ENCODE assay signal across 8 cellular contexts in genomic region chr2:74440005-74440377, GRCh38. TPM values are rescaled to one million over a fixed set of nuclear protein-coding genes. Genes with fewer than 3 reads are reported as not detected.
DNase-seq lines count a peak whose midpoint lies in the region; ATAC-seq and TF ChIP-seq lines count a peak whose summit lies in the region.

No MANE protein-coding gene starts in this region.

- H3K27me3 ChIP-seq in SJCRH30 (no peaks in the 10 kb centered on the region), neural cell (ENCODE audit: insufficient read depth, low read depth, low read length) (peaks cover 29% of the 10 kb centered on the region)

- no peaks in the 10 kb centered on the region for H3K79me2 ChIP-seq in neural cell (replicated peaks; ENCODE audit: insufficient read depth, low read length)

- no peaks in the 10 kb centered on the region for H4K20me1 ChIP-seq in neural cell (ENCODE audit: insufficient read depth)

- no peak overlapping the region for H3K4me2 ChIP-seq in neural cell (ENCODE audit: low read length)

- H3K36me3 ChIP-seq in SJCRH30 (peaks cover 3% of the 10 kb centered on the region; the same call in 1 of the 2 replicates), neural cell (ENCODE audit: insufficient read depth, low read length) (no peaks in the 10 kb centered on the region)

- TF ChIP-seq EP300 in neural cell (conservative IDR thresholded peaks at IDR 0.05; ENCODE audit: poor library complexity, severe bottlenecking), result no peak

- H3K9me3 ChIP-seq in SJCRH30 (replicated peaks) (no peaks in the 10 kb centered on the region), neural cell (ENCODE audit: low read length) (no peaks in the 10 kb centered on the region)

- H3K4me3 ChIP-seq in SJCRH30, result peak overlapping the region; percentile 68
- peak overlapping the region; percentile 59 for H3K4me3 ChIP-seq in fibroblast of villous mesenchyme (ENCODE audit: low read depth, low read length)
- peak overlapping the region; percentile 57 for H3K4me3 ChIP-seq in neural cell (ENCODE audit: low read length)

- no peaks in the 10 kb centered on the region for H3F3A ChIP-seq in neural cell (ENCODE audit: insufficient read depth, low read length, poor library complexity, severe bottlenecking)

- TF ChIP-seq RAD21 in neural cell (conservative IDR thresholded peaks at IDR 0.05), result no peak

- no peaks in the 10 kb centered on the region for H3K9me2 ChIP-seq in neural cell (ENCODE audit: insufficient read depth, low read length)

- H3K27ac ChIP-seq in SJCRH30, result peak overlapping the region; percentile 100
- H3K27ac ChIP-seq in neural cell (ENCODE audit: low read length), result no peak overlapping the region

- ATAC-seq in esophagus mucosa (no peak), GM19452 (IDR thresholded peaks at IDR 0.05; ENCODE audit: unreplicated experiment) (no peak)

- no peak overlapping the region for H2AFZ ChIP-seq in neural cell (ENCODE audit: low read depth, low read length)

- DNase-seq in ELF-1 (ENCODE audit: low read depth, low spot score), result peak; percentile 52
- peak in 1 of 2 experiments; percentile 99 for DNase-seq in SJCRH30
- DNase-seq in fibroblast of villous mesenchyme (ENCODE audit: low read depth), result peak; percentile 60
- no peak for DNase-seq in NCI-H226
- no peak for DNase-seq in COR-L47 (lab: John Stamatoyannopoulos, UW)

- peaks cover 40% of the 10 kb centered on the region for H3K4me1 ChIP-seq in SJCRH30

- peak overlapping the region; percentile 45 for H3K9ac ChIP-seq in neural cell (ENCODE audit: low read length)

- TF ChIP-seq CTCF in fibroblast of villous mesenchyme (IDR thresholded peaks at IDR 0.05; ENCODE audit: insufficient read depth, low read depth, low read length), result no peak
- TF ChIP-seq CTCF in neural cell (IDR thresholded peaks at IDR 0.05; ENCODE audit: poor library complexity, severe bottlenecking), result no peak

TF ChIP-seq in neural cell, 6 proteins besides CTCF, POLR2A, EP300 and RAD21:
- TF ChIP-seq MXI1 (conservative IDR thresholded peaks at IDR 0.05; ENCODE audit: poor library complexity, severe bottlenecking) (no peak), REST (IDR thresholded peaks at IDR 0.05; ENCODE audit: borderline replicate concordance) (no peak), POLR2AphosphoS5 (IDR thresholded peaks at IDR 0.05) (no peak), EZH2 (IDR thresholded peaks at IDR 0.05; ENCODE audit: borderline replicate concordance, insufficient read depth, low read length, poor library complexity, severe bottlenecking) (no peak), SMC3 (conservative IDR thresholded peaks at IDR 0.05; ENCODE audit: poor library complexity) (no peak), TAF1 (IDR thresholded peaks at IDR 0.05; ENCODE audit: low read depth) (no peak)

RNA-seq across cellular contexts. Expression of gene RTKN, which starts 1.7 kb away (rescaled TPM):
- 47.4 and 50.4 TPM in 2 replicates for total RNA-seq in SJCRH30 (2014; rRNA removed; shearing (Covaris generic))
- total RNA-seq in fibroblast of villous mesenchyme (17.4 and 18.1 TPM in 2 replicates), esophagus mucosa (18.3 TPM)
- polyA plus RNA-seq in neural cell, result 4.9 and 6.1 TPM in 2 replicates
- 3.0 and 3.4 TPM in 2 replicates for polyA minus RNA-seq in neural cell

RNA-seq across cellular contexts. Expression of gene INO80B, which starts 14.9 kb away (rescaled TPM):
- total RNA-seq in SJCRH30 (2014; rRNA removed; shearing (Covaris generic)), result 9.0 and 14.2 TPM in 2 replicates
- 10.0 and 11.7 TPM in 2 replicates for total RNA-seq in fibroblast of villous mesenchyme
- polyA plus RNA-seq in neural cell, result 35.2 and 53.2 TPM in 2 replicates
- polyA minus RNA-seq in neural cell, result 17.5 and 19.0 TPM in 2 replicates
- total RNA-seq in esophagus mucosa, result 22.6 TPM

RNA-seq across cellular contexts. Expression of gene WBP1, which starts 18.2 kb away (rescaled TPM):
- total RNA-seq in SJCRH30 (2014; rRNA removed; shearing (Covaris generic)), result 40.7 and 40.8 TPM in 2 replicates
- total RNA-seq in fibroblast of villous mesenchyme (45.4 and 50.5 TPM in 2 replicates), esophagus mucosa (30.6 TPM)
- 220 and 230 TPM in 2 replicates for polyA plus RNA-seq in neural cell
- 70.5 and 73.5 TPM in 2 replicates for polyA minus RNA-seq in neural cell

RNA-seq across cellular contexts. Expression of gene WDR54, which starts 18.5 kb away (rescaled TPM):
- 28.3 and 33.1 TPM in 2 replicates for total RNA-seq in SJCRH30 (2014; rRNA removed; shearing (Covaris generic))
- 28.9 and 43.8 TPM in 2 replicates for total RNA-seq in fibroblast of villous mesenchyme
- polyA plus RNA-seq in neural cell, result 89.9 and 110 TPM in 2 replicates
- polyA minus RNA-seq in neural cell, result 33.8 and 36.5 TPM in 2 replicates
- 4.3 TPM for total RNA-seq in esophagus mucosa

RNA-seq across cellular contexts. Expression of gene C2orf81, which starts 18.6 kb away (rescaled TPM):
- 0.43 and 0.48 TPM in 2 replicates for total RNA-seq in SJCRH30 (2014; rRNA removed; shearing (Covaris generic))
- 0.86 and 1.3 TPM in 2 replicates for total RNA-seq in fibroblast of villous mesenchyme
- polyA plus RNA-seq in neural cell, result 1.7 and 3.3 TPM in 2 replicates
- polyA minus RNA-seq in neural cell, result 4.4 and 4.6 TPM in 2 replicates
- total RNA-seq in esophagus mucosa, result 0.56 TPM

Comparison
In these comparisons a context has a peak if more than half of its experiments do, and no peak if none do; other contexts are left out.
1. DNase-seq: peak in ELF-1 (single experiment) and fibroblast of villous mesenchyme (single experiment); none in NCI-H226 (single experiment) and COR-L47 (single experiment).
2. Peak in every context shown above with its lines, with median percentiles within 50 percentile points of each other: H3K4me3 ChIP-seq.